Comparison of ENCODE assay signal across 18 cellular contexts in the genomic region with DNA sequence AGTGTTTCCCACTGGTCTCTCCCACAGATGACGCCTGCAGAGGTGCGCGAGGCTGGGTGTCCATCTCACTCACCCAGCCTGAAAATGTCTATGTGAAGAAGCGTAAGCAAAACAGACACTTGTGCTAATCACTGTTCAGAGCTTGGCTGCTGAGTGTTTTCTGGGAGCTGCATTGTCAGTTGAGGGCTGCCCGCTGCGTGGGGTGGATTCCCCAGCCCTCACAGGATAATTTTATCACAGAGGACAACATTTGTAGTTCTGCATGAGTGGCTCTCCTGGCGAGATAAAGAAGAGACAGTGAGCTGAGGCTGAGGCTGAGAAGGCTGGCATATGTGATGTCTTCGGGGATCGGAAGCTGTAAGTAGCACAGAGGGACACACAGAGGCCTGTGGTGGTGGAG. TPM values are rescaled to one million over a fixed set of nuclear protein-coding genes. Genes with fewer than 3 reads are reported as not detected.
DNase-seq lines count a peak whose midpoint lies in the region; ATAC-seq and TF ChIP-seq lines count a peak whose summit lies in the region.
"Had no signal": no experiment of that assay in that cellular context is flagged by ENCODE, and none has a peak within 500 bp of the region (broad histone marks: within the 10 kb centered on the region; RNA-seq: fewer than 3 reads in every experiment).

No MANE protein-coding gene starts in this region.

- BruUV-seq in IMR-90 (replicated peaks; lab: Mats Ljungman, UMichigan): no TSS peak

- H3K56ac ChIP-seq in IMR-90 (ENCODE audit: extremely low read depth, insufficient read depth, low read length): no peak overlapping the region

- H4K5ac ChIP-seq in IMR-90 (ENCODE audit: low read depth, low read length): no peak overlapping the region

- H4K20me1 ChIP-seq in IMR-90 (ENCODE audit: insufficient read depth, low read length): no peaks in the 10 kb centered on the region

- no peak overlapping the region for H4K91ac ChIP-seq in IMR-90 (ENCODE audit: insufficient read depth, low read depth, low read length)

- CTCF ChIA-PET in IMR-90 (lab: Yijun Ruan, JAX): no interaction called here

- no peak overlapping the region for H2AK5ac ChIP-seq in IMR-90 (ENCODE audit: low read depth, low read length)

- intact Hi-C loops in IMR-90 (cut with micrococcal nuclease) (no loop called here), right cardiac atrium (cut with DNase I) (no loop called here)

- no peak overlapping the region for H3K4me3 ChIP-seq in IMR-90 (ENCODE audit: insufficient read depth, low read depth, low read length)
- no peak overlapping the region for H3K4me3 ChIP-seq in right cardiac atrium (ENCODE audit: low read length)
- H3K4me3 ChIP-seq: mucosa of descending colon had no signal

- peak overlapping the region; percentile 2 for H2AFZ ChIP-seq in IMR-90 (replicated peaks; ENCODE audit: low read length, poor library complexity)

- no peak overlapping the region for H3K18ac ChIP-seq in IMR-90 (ENCODE audit: low read depth, low read length)

- no peak overlapping the region for H2BK20ac ChIP-seq in IMR-90 (ENCODE audit: low read depth, low read length)

- no peak overlapping the region for H3K23ac ChIP-seq in IMR-90 (ENCODE audit: low read depth, low read length)

- H3K27me3 ChIP-seq in IMR-90 (ENCODE audit: control insufficient read depth, insufficient read depth, low read length) (no peaks in the 10 kb centered on the region), right cardiac atrium (ENCODE audit: control insufficient read depth, insufficient read depth) (no peaks in the 10 kb centered on the region)

- TF ChIP-seq POLR2A in IMR-90 (IDR thresholded peaks at IDR 0.05; ENCODE audit: low read depth, low read length) (no peak), erythroblast (IDR thresholded peaks at IDR 0.05; ENCODE audit: low read length) (no peak)

- TF ChIP-seq CTCF in IMR-90 (conservative IDR thresholded peaks at IDR 0.05; ENCODE audit: low read depth, low read length): no peak

- no peaks in the 10 kb centered on the region for H3K36me3 ChIP-seq in IMR-90 (ENCODE audit: control insufficient read depth, insufficient read depth, low read length)

- no peak overlapping the region for H3K4me2 ChIP-seq in IMR-90 (ENCODE audit: low read depth, low read length)
- H3K4me2 ChIP-seq: KMS-11 had no signal

- dilution Hi-C loops in IMR-90 (cut with HindIII; ENCODE audit: low sequenced_read_pairs, unreplicated experiment): no loop called here

- H2BK120ac ChIP-seq in IMR-90 (ENCODE audit: low read depth, low read length): no peak overlapping the region

- no peaks in the 10 kb centered on the region for H3K9me1 ChIP-seq in IMR-90 (ENCODE audit: insufficient read depth, low read length)

- WGBS in IMR-90 (ENCODE audit: extremely low coverage in 2 of 2, insufficient read length in 1 of 2), 2 experiments: 92% methylated on average over 2 of the region's 9 CpGs; no CpG with 5 or more reads in 1 of the 2 experiments
- 42% methylated on average over 9 of the region's 9 CpGs for WGBS in right cardiac atrium

- no peaks in the 10 kb centered on the region for H3K79me1 ChIP-seq in IMR-90 (ENCODE audit: low read depth in 1 of 2, low read length in 2 of 2)

- H3K9ac ChIP-seq in IMR-90 (ENCODE audit: low read depth, low read length): no peak overlapping the region
- H3K9ac ChIP-seq: KMS-11 had no signal

- H4K8ac ChIP-seq in IMR-90 (ENCODE audit: low read depth in 2 of 2, low read length in 2 of 2): no peak overlapping the region

- H3K9me3 ChIP-seq in IMR-90 (ENCODE audit: control insufficient read depth, insufficient read depth, low read length) (no peaks in the 10 kb centered on the region), right cardiac atrium (ENCODE audit: control insufficient read depth, low read length) (no peaks in the 10 kb centered on the region)

- in situ Hi-C loops in IMR-90 (cut with MboI; ENCODE audit: low sequenced_read_pairs): no loop called here

- no peaks in the 10 kb centered on the region for H3K4me1 ChIP-seq in IMR-90 (ENCODE audit: control insufficient read depth, insufficient read depth, low read length)
- no peaks in the 10 kb centered on the region for H3K4me1 ChIP-seq in right cardiac atrium (ENCODE audit: control insufficient read depth, insufficient read depth, low read length)

- DNase-seq in IMR-90 (no peak), NCI-H69 (lab: John Stamatoyannopoulos, UW) (peak; percentile 4), right cardiac atrium (no peak), pons (ENCODE audit: low spot score) (peak; percentile 50), GM03348 (ENCODE audit: low spot score) (no peak), erythroblast (lab: John Stamatoyannopoulos, UW) (no peak), MV-4-11 (lab: John Stamatoyannopoulos, UW) (no peak), NOMO-1 (lab: John Stamatoyannopoulos, UW; ENCODE audit: unreplicated experiment in 2 of 2) (no peak)
- DNase-seq: activated CD4-positive, CD25-positive, alpha-beta regulatory T cell treated with anti-CD3 and anti-CD28 coated beads, Interleukin-2, amount 50 U/mL, for 72 hours; activated CD8-positive, alpha-beta memory T cell treated with anti-CD3 and anti-CD28 coated beads for 24 hours; activated T-cell treated with anti-CD3 and anti-CD28 coated beads, Interleukin-2, amount 50 U/mL, for 48 hours; dermis blood vessel endothelial cell; kidney; mucosa of descending colon; NCI-H2081; stimulated activated naive B cell treated with anti-CD40 and anti-IgM and Interleukin-4, amounts not matched to agents 10 μg/mL and 1 μg/mL and 100 μg/mL, for 72 hours had no signal

- no peak for TF ChIP-seq RAD21 in IMR-90 (IDR thresholded peaks at IDR 0.05; ENCODE audit: low read length)

- H3K27ac ChIP-seq in IMR-90 (ENCODE audit: insufficient read depth, low read length) (no peak overlapping the region), right cardiac atrium (ENCODE audit: low read length) (no peak overlapping the region)
- H3K27ac ChIP-seq: KMS-11 had no signal

- no peak for ATAC-seq in IMR-90 (ENCODE audit: low read depth)
- ATAC-seq in right cardiac atrium: peak; percentile 67 to 83
- ATAC-seq: mucosa of descending colon; Panc1; stimulated activated naive B cell treated with anti-CD40 and anti-IgM and Interleukin-4, amounts not matched to agents 10 μg/mL and 1 μg/mL and 100 μg/mL, for 72 hours had no signal

- H2AK9ac ChIP-seq in IMR-90 (replicated peaks; ENCODE audit: low read depth, low read length, poor library complexity): no peak overlapping the region

- H3K14ac ChIP-seq in IMR-90 (replicated peaks; ENCODE audit: low read depth, low read length): no peak overlapping the region

- H2BK15ac ChIP-seq in IMR-90 (ENCODE audit: low read depth, low read length): no peak overlapping the region

- H3K4ac ChIP-seq in IMR-90 (ENCODE audit: low read depth, low read length): no peak overlapping the region

- POLR2A ChIA-PET in IMR-90 (lab: Charles Lee; ENCODE audit: unreplicated experiment): no interaction called here

- H2BK5ac ChIP-seq in IMR-90 (ENCODE audit: low read depth, low read length, poor library complexity, severe bottlenecking): no peak overlapping the region

TF ChIP-seq in IMR-90, 13 proteins besides CTCF, POLR2A, EP300 and RAD21:
- TF ChIP-seq RCOR1 (IDR thresholded peaks at IDR 0.05; ENCODE audit: insufficient replicate concordance, low read length) (no peak), ELK1 (IDR thresholded peaks at IDR 0.05; ENCODE audit: borderline replicate concordance, low read depth, low read length) (no peak), CEBPB (IDR thresholded peaks at IDR 0.05; ENCODE audit: low read depth, low read length) (no peak), NFE2L2 (IDR thresholded peaks at IDR 0.05; ENCODE audit: low read depth, low read length) (no peak), CHD1 (IDR thresholded peaks at IDR 0.05; ENCODE audit: low read depth, low read length) (no peak), MXI1 (IDR thresholded peaks at IDR 0.05; ENCODE audit: borderline replicate concordance, low read depth, low read length) (no peak), BHLHE40 (IDR thresholded peaks at IDR 0.05; ENCODE audit: low read depth, low read length) (no peak), USF2 (IDR thresholded peaks at IDR 0.05; ENCODE audit: low read depth, low read length) (no peak), MAFK (IDR thresholded peaks at IDR 0.05; ENCODE audit: low read depth, low read length) (no peak), FOS (IDR thresholded peaks at IDR 0.05; ENCODE audit: low read depth, low read length) (no peak), RFX5 (IDR thresholded peaks at IDR 0.05; ENCODE audit: low read depth, low read length) (no peak), SMC3 (IDR thresholded peaks at IDR 0.05; ENCODE audit: low read depth, low read length) (no peak), MAZ (IDR thresholded peaks at IDR 0.05; ENCODE audit: borderline replicate concordance, low read depth, low read length) (no peak)

RNA-seq across cellular contexts. Expression of gene CAPN13, which starts 16.2 kb away (rescaled TPM):
- total RNA-seq in IMR-90 (2012; rRNA removed): not detected in 2 replicates
- polyA plus RNA-seq in IMR-90 (2012; rRNA removed): not detected in 2 replicates
- polyA plus RNA-seq in IMR-90 (2012; cell fraction: cytosol; rRNA removed): not detected in 2 replicates
- not detected in 2 replicates for polyA plus RNA-seq in IMR-90 (2012; cell fraction: nucleus; rRNA removed; ENCODE audit: low replicate concordance)
- total RNA-seq in right cardiac atrium: not detected
- polyA plus RNA-seq in right cardiac atrium: not detected
- total RNA-seq: dermis blood vessel endothelial cell had no signal

Comparison
In these comparisons a context has a peak if more than half of its experiments do, and no peak if none do; other contexts are left out.
1. DNase-seq: peak in NCI-H69 (single experiment) and pons (single experiment); none in IMR-90 (single experiment), right cardiac atrium (0 of 3), GM03348 (single experiment), erythroblast (0 of 2), MV-4-11 (single experiment) and NOMO-1 (0 of 2).